Comparison of ENCODE assay signal across 11 cellular contexts in genomic region chr2:172101008-172101706, GRCh38. TPM values are rescaled to one million over a fixed set of nuclear protein-coding genes. Genes with fewer than 3 reads are reported as not detected.
A peak's percentile ranks its signal among the peaks of the same experiment; 100 is the strongest.
DNase-seq lines count a peak whose midpoint lies in the region; ATAC-seq and TF ChIP-seq lines count a peak whose summit lies in the region.
"Had no signal": no experiment of that assay in that cellular context is flagged by ENCODE, and none has a peak within 500 bp of the region (broad histone marks: within the 10 kb centered on the region; RNA-seq: fewer than 3 reads in every experiment).

No MANE protein-coding gene starts in this region.

- H3K36me3 Mint-ChIP-seq in WTC11: no peaks in the 10 kb centered on the region

- H3K27me3 ChIP-seq in AG04450 (ENCODE audit: control insufficient read depth, insufficient read depth, low read length): peaks cover 2% of the 10 kb centered on the region
- peaks cover 98% of the 10 kb centered on the region for H3K27me3 ChIP-seq in iPS-18a (ENCODE audit: control insufficient read depth, insufficient read depth, low read length)

- peaks cover 30% of the 10 kb centered on the region for H3K4me1 ChIP-seq in iPS-18a (ENCODE audit: control insufficient read depth, low read depth, low read length)

- DNase-seq in AG04450 (ENCODE audit: low read depth, low spot score): no peak
- DNase-seq in ELF-1 (ENCODE audit: low read depth, low spot score): peak; percentile 50
- no peak for DNase-seq in WTC11 (ENCODE audit: low spot score)
- no peak for DNase-seq in NCI-H187 (lab: John Stamatoyannopoulos, UW)
- no peak for DNase-seq in ecto neural progenitor cell (ENCODE audit: low spot score)
- DNase-seq in occipital lobe (lab: John Stamatoyannopoulos, UW): no peak

- no peak for ATAC-seq in WTC11
- no peak for ATAC-seq in HG02884 (IDR thresholded peaks at IDR 0.05; ENCODE audit: unreplicated experiment)

- CTCF ChIA-PET in AG04450 (lab: Charles Lee) (interaction anchor here (2.0 to 7.5 kb wide), 4 partner anchors 12 to 527 kb away, joined by 6 to 137 read pairs (median 8); no protein-coding TSS in a partner anchor), WTC11 (lab: Charles Lee) (interaction anchor here (1.8 to 7.1 kb wide), 6 partner anchors 12 to 398 kb away, joined by 5 to 123 read pairs (median 12); partner anchors contain the start of gene DLX1)

- no peak for TF ChIP-seq CTCF in AG04450 (IDR thresholded peaks at IDR 0.05; ENCODE audit: low read depth, low read length)
- no peak for TF ChIP-seq CTCF in WTC11 (IDR thresholded peaks at IDR 0.05)

- H3K4me3 Mint-ChIP-seq in WTC11: peak overlapping the region; percentile 72

- H3K27ac ChIP-seq in AG04450 (ENCODE audit: low read depth, low read length) (peak overlapping the region; percentile 31), iPS-18a (ENCODE audit: low read length) (no peak overlapping the region)
- H3K27ac ChIP-seq: ascending aorta had no signal

- POLR2A ChIA-PET in AG04450 (lab: Yijun Ruan, JAX) (interaction anchor here (0.6 to 1.3 kb wide), 5 partner anchors 16 to 340 kb away, joined by 3 to 5 read pairs (median 3); partner anchors contain the start of genes DLX1 and SLC25A12), WTC11 (lab: Charles Lee) (interaction anchor here (0.6 to 1.7 kb wide), 4 partner anchors 11 to 179 kb away, joined by 3 to 5 read pairs (median 4); partner anchors contain the start of gene DLX1)

- no peak overlapping the region for H3K9ac ChIP-seq in iPS-18a (ENCODE audit: low read length)

- H3K4me3 ChIP-seq in AG04450 (ENCODE audit: low read depth, low read length) (peak overlapping the region; percentile 76), iPS-18a (ENCODE audit: low read length) (peak overlapping the region; percentile 42)
- H3K4me3 ChIP-seq: mucosa of descending colon had no signal

- H3K9me3 Mint-ChIP-seq in WTC11: no peaks in the 10 kb centered on the region

- peaks cover 47% of the 10 kb centered on the region for H3K4me1 Mint-ChIP-seq in WTC11

- H3K27me3 Mint-ChIP-seq in WTC11 (ENCODE audit: low read depth): peaks cover 99% of the 10 kb centered on the region

- no peaks in the 10 kb centered on the region; the same call in 1 of the 2 replicates for H3K9me3 ChIP-seq in AG04450 (ENCODE audit: control insufficient read depth, insufficient read depth, low read length)
- no peaks in the 10 kb centered on the region for H3K9me3 ChIP-seq in iPS-18a (ENCODE audit: control insufficient read depth, low read depth, low read length)
- H3K9me3 ChIP-seq: ascending aorta, mucosa of descending colon had no signal

- H3K36me3 ChIP-seq in iPS-18a (ENCODE audit: control insufficient read depth, low read depth, low read length): no peaks in the 10 kb centered on the region
- H3K36me3 ChIP-seq: ascending aorta had no signal

- H3K27ac Mint-ChIP-seq in WTC11: no peak overlapping the region

TF ChIP-seq in WTC11, 78 proteins besides CTCF, POLR2A, EP300 and RAD21:
- TF ChIP-seq ZBTB21 (CRISPR knock-in tag; IDR thresholded peaks at IDR 0.05; ENCODE audit: borderline replicate concordance) (no peak), ZNF423 (CRISPR knock-in tag; IDR thresholded peaks at IDR 0.05) (0 out of 2 replicates have a peak, but pooled peaks have one; percentile 37)

RNA-seq across cellular contexts. Expression of gene DLX2, which starts 1.5 kb away (rescaled TPM):
- polyA plus RNA-seq in AG04450 (2011; rRNA removed): 0.10 and 0.24 TPM in 2 replicates
- 0.09 TPM in 1 of 2 replicates, not detected in the other for polyA minus RNA-seq in AG04450 (2011; rRNA and poly(A)+ RNA removed)
- 0.28 to 0.64 TPM (median 0.55 TPM) in 3 replicates for total RNA-seq in WTC11 (2021)
- total RNA-seq in occipital lobe: 3.3 TPM
- total RNA-seq: ascending aorta, subcutaneous adipose tissue had no signal

RNA-seq across cellular contexts. Expression of gene DLX1, which starts 15.8 kb away (rescaled TPM):
- polyA plus RNA-seq in AG04450 (2011; rRNA removed): 1.9 and 2.2 TPM in 2 replicates
- 1.4 and 1.5 TPM in 2 replicates for polyA minus RNA-seq in AG04450 (2011; rRNA and poly(A)+ RNA removed)
- total RNA-seq in WTC11 (2021): not detected in 3 replicates
- total RNA-seq in occipital lobe: 21.4 TPM
- total RNA-seq: ascending aorta, subcutaneous adipose tissue had no signal

Comparison
In these comparisons a context has a peak if more than half of its experiments do, and no peak if none do; other contexts are left out.
1. RNA of gene DLX1, which starts 15.8 kb away (total RNA-seq): 21.4 TPM in occipital lobe (single experiment); not detected in WTC11; every median in the first group is over 10 times any median in the second.